In the genomic region with DNA sequence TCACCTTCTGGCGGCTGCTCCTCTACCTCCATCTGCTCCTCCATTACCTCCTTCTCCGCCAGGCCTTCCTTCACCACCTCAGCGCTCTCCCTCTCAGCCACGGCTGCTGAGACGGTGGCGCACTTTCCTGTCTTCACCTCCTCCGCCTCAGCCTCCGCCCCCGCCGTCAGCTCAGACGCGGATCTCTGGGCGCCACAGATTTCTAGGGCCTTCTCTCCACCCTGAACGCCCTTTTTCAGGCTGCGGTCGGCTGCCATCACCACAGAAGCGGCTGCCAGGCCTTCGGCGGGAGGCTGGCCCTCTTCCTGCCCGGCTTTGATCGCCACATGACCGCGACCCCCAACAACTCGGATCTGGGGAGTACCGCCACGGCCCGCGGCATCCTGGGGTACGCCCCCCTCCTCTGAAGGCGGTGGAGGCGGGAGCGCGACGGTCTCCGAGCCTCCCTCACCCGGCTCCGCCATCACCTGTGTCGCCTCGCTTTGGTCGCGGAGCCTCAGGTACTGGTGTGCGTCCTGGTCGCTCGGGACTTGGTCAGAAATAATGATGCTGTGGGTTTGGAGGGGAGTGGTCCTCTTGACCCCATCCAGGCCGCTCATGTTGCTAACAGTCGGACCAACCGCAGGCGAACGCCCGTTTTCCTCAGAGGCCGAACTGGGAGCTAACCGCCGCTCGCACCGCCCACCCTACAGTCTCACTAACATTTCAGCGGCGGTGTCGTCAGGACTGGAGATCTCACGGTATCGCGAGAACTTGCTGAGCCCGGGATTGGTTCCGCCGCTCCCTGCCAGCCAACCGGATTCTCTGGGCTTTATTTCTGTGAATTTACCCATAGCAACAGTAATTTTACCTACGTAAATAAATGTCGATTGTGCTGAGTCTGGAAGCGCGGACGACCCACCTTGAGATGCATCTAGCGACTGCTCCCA, we compare ENCODE assay signal across 1 cellular context.
TF ChIP-seq lines count a peak whose summit lies in the region.

Gene TSPYL1, minus strand, starts transcription at position 699 of the 929 bp plus-strand sequence. Its CDS starts 100 bp downstream, at position 599.

TF ChIP-seq in H1, 55 proteins besides CTCF, POLR2A, EP300 and RAD21 (continued from another document):
- TF ChIP-seq TEAD4 (IDR thresholded peaks at IDR 0.05; ENCODE audit: low read depth, low read length) (0 out of 2 replicates have a peak, but pooled peaks have one; percentile 1), TBP (IDR thresholded peaks at IDR 0.05; ENCODE audit: low read depth, low read length) (peak; percentile 92), CREB1 (IDR thresholded peaks at IDR 0.05) (peak; percentile 75), TAF7 (optimal IDR thresholded peaks at IDR 0.05; ENCODE audit: borderline replicate concordance, low read depth, low read length) (peak; percentile 60), MAX (IDR thresholded peaks at IDR 0.05) (peak; percentile 37), SUZ12 (IDR thresholded peaks at IDR 0.05; ENCODE audit: low read length) (no peak), CBX5 (IDR thresholded peaks at IDR 0.05; ENCODE audit: low read depth, low read length) (no peak), SRF (IDR thresholded peaks at IDR 0.05; ENCODE audit: low read depth, low read length) (no peak), CHD2 (IDR thresholded peaks at IDR 0.05; ENCODE audit: low read length) (peak; percentile 97), CTBP2 (IDR thresholded peaks at IDR 0.05; ENCODE audit: borderline replicate concordance, insufficient read depth, insufficient read length, low read length) (no peak), CHD7 (IDR thresholded peaks at IDR 0.05; ENCODE audit: insufficient replicate concordance, low read length) (no peak), NANOG (IDR thresholded peaks at IDR 0.05; ENCODE audit: insufficient read depth, low read depth, low read length, poor library complexity, severe bottlenecking) (peak; percentile 40), YY1 (IDR thresholded peaks at IDR 0.05; ENCODE audit: low read depth, low read length) (no peak), TAF1 (IDR thresholded peaks at IDR 0.05; ENCODE audit: low read depth, low read length) (peak; percentile 96), SIRT6 (IDR thresholded peaks at IDR 0.05; ENCODE audit: low read length) (no peak), CBX8 (IDR thresholded peaks at IDR 0.05; ENCODE audit: borderline replicate concordance, low read depth, low read length) (no peak), SP1 (IDR thresholded peaks at IDR 0.05; ENCODE audit: low read depth, low read length) (peak; percentile 83; the same call in 1 of the 2 replicates), FOSL1 (IDR thresholded peaks at IDR 0.05; ENCODE audit: insufficient read depth, low read depth, low read length) (no peak), RFX5 (IDR thresholded peaks at IDR 0.05; ENCODE audit: borderline replicate concordance, low read depth, low read length) (peak; percentile 91), ZNF274 (IDR thresholded peaks at IDR 0.05; ENCODE audit: borderline replicate concordance, extremely low read depth, low read length) (no peak), SP4 (IDR thresholded peaks at IDR 0.05; ENCODE audit: low read length) (0 out of 2 replicates have a peak, but pooled peaks have one; percentile 21), PHF8 (conservative IDR thresholded peaks at IDR 0.05; ENCODE audit: low read depth, low read length) (peak; percentile 95), ASH2L (IDR thresholded peaks at IDR 0.05; ENCODE audit: low read length) (peak; percentile 97), GTF2F1 (IDR thresholded peaks at IDR 0.05; ENCODE audit: borderline replicate concordance, low read depth, low read length) (peak; percentile 70; the same call in 1 of the 2 replicates), KDM4A (IDR thresholded peaks at IDR 0.05; ENCODE audit: low read depth, low read length, severe bottlenecking) (peak; percentile 40), EGR1 (IDR thresholded peaks at IDR 0.05; ENCODE audit: borderline replicate concordance, low read depth, low read length) (peak; percentile 54; the same call in 1 of the 2 replicates), HDAC2 (IDR thresholded peaks at IDR 0.05; ENCODE audit: borderline replicate concordance in 1 of 2, low read depth in 2 of 2, low read length in 2 of 2) (peak in 1 of 2 experiments; percentile 84; a peak in 1 of 4 replicates), BRCA1 (IDR thresholded peaks at IDR 0.05; ENCODE audit: low read depth, low read length) (peak; percentile 87), BACH1 (IDR thresholded peaks at IDR 0.05; ENCODE audit: low read length) (no peak), SIN3A (conservative IDR thresholded peaks at IDR 0.05 in 1 of 2, IDR thresholded peaks at IDR 0.05 in 1 of 2; ENCODE audit: low read depth in 1 of 2, low read length in 2 of 2) (peak; percentile 21 to 29; a peak in 2 of 4 replicates), POLR2AphosphoS5 (IDR thresholded peaks at IDR 0.05; ENCODE audit: low read depth, low read length) (peak; percentile 98), ATF2 (IDR thresholded peaks at IDR 0.05; ENCODE audit: low read length) (0 out of 2 replicates have a peak, but pooled peaks have one; percentile 78), HDAC6 (IDR thresholded peaks at IDR 0.05; ENCODE audit: low read depth, low read length) (no peak), EZH2 (IDR thresholded peaks at IDR 0.05; ENCODE audit: low read depth, low read length, severe bottlenecking) (no peak)
TF ChIP-seq in H1: peak in this region for 24.
